ENCODE assay signal across 25 cellular contexts in the genomic region with DNA sequence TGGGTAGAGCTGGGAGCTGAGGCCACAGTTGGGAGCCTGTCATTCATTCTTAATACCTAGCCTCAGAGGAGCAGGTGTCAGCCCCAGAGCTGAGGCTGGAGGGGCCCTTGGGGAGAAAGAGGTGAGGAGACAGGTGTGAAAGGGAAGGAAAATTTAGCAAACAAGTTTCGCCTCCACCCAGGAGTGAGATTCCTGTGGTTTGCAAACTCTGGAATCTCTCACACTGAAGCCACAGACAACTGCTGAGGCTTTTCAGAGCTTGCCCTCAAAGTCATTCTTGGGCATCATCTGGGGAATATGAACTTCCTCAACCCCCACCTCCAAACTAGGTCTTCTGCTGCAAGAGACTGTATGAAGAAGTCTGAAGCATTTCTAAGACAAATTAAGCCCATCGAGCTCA.
"Had no signal": no experiment of that assay in that cellular context is flagged by ENCODE, and none has a peak within 500 bp of the region (broad histone marks: within the 10 kb centered on the region; RNA-seq: fewer than 3 reads in every experiment).

No MANE protein-coding gene starts in this region.

- ATAC-seq: left lung; sciatic nerve; stimulated activated memory B cell treated with anti-CD40 and anti-IgM and Interleukin-4, amounts not matched to agents 10 μg/mL and 1 μg/mL and 100 μg/mL, for 72 hours; stimulated activated naive CD8-positive, alpha-beta T cell treated with anti-CD3 and anti-CD28 coated beads, Interleukin-15, Interleukin-2, amounts not matched to agents 100 U/mL and 50 U/mL, for 24 hours had no signal

- H3K27ac Mint-ChIP-seq: immature natural killer cell; naive B cell; nephron; neural progenitor cell; stimulated activated memory B cell treated with anti-CD40 and anti-IgM and Interleukin-4, amounts not matched to agents 10 μg/mL and 1 μg/mL and 100 μg/mL, for 72 hours had no signal

- H3K27me3 Mint-ChIP-seq: stimulated activated memory B cell treated with anti-CD40 and anti-IgM and Interleukin-4, amounts not matched to agents 10 μg/mL and 1 μg/mL and 100 μg/mL, for 72 hours had no signal

- DNase-seq: dermis blood vessel endothelial cell; effector memory CD4-positive, alpha-beta T cell; erythroblast; esophagus squamous epithelium; hypothalamus; immature natural killer cell; islet precursor cell; left lung; naive B cell; nucleus accumbens; spleen; stimulated activated CD4-positive, alpha-beta T cell treated with anti-CD3 and anti-CD28 coated beads, Interleukin-4, amount 100 ng/mL, for 4 hours; stimulated activated naive CD8-positive, alpha-beta T cell treated with anti-CD3 and anti-CD28 coated beads, Interleukin-15, Interleukin-2, amounts not matched to agents 100 U/mL and 50 U/mL, for 24 hours; substantia nigra; testis; tibial artery; upper lobe of left lung had no signal

- H3K4me3 ChIP-seq: coronary artery, esophagus squamous epithelium, left lung, neural progenitor cell, prostate gland, right atrium auricular region, skin epidermis, spleen, testis, tibial artery, upper lobe of left lung had no signal

- H3K4me3 Mint-ChIP-seq: immature natural killer cell; naive B cell; nephron; neural progenitor cell; stimulated activated memory B cell treated with anti-CD40 and anti-IgM and Interleukin-4, amounts not matched to agents 10 μg/mL and 1 μg/mL and 100 μg/mL, for 72 hours had no signal

- H3K4me1 ChIP-seq: esophagus squamous epithelium, left lung, neural progenitor cell, prostate gland, right atrium auricular region, spleen, testis, tibial artery, upper lobe of left lung had no signal

- H2AFZ ChIP-seq: neural progenitor cell had no signal

- H3K9me3 ChIP-seq: esophagus squamous epithelium, left lung, prostate gland, right atrium auricular region, spleen, testis, tibial artery, upper lobe of left lung had no signal

- H3K4me2 ChIP-seq: neural progenitor cell had no signal

- H3K36me3 ChIP-seq: esophagus squamous epithelium, left lung, neural progenitor cell, prostate gland, right atrium auricular region, spleen, tibial artery, upper lobe of left lung had no signal

- H3K9me3 Mint-ChIP-seq: nephron; neural progenitor cell; stimulated activated memory B cell treated with anti-CD40 and anti-IgM and Interleukin-4, amounts not matched to agents 10 μg/mL and 1 μg/mL and 100 μg/mL, for 72 hours had no signal

- H3K36me3 Mint-ChIP-seq: immature natural killer cell; naive B cell; neural progenitor cell; stimulated activated memory B cell treated with anti-CD40 and anti-IgM and Interleukin-4, amounts not matched to agents 10 μg/mL and 1 μg/mL and 100 μg/mL, for 72 hours had no signal

- H3K27me3 ChIP-seq: esophagus squamous epithelium, left lung, neural progenitor cell, right atrium auricular region, spleen, testis, tibial artery, upper lobe of left lung had no signal

- H3K27ac ChIP-seq: coronary artery, esophagus squamous epithelium, left lung, neural progenitor cell, prostate gland, right atrium auricular region, skin epidermis, spleen, testis, tibial artery, upper lobe of left lung had no signal

- H3K4me1 Mint-ChIP-seq: immature natural killer cell; naive B cell; neural progenitor cell; stimulated activated memory B cell treated with anti-CD40 and anti-IgM and Interleukin-4, amounts not matched to agents 10 μg/mL and 1 μg/mL and 100 μg/mL, for 72 hours had no signal

- H3K9ac ChIP-seq: neural progenitor cell had no signal
